ENCODE assay signal across 8 cellular contexts in the genomic region with DNA sequence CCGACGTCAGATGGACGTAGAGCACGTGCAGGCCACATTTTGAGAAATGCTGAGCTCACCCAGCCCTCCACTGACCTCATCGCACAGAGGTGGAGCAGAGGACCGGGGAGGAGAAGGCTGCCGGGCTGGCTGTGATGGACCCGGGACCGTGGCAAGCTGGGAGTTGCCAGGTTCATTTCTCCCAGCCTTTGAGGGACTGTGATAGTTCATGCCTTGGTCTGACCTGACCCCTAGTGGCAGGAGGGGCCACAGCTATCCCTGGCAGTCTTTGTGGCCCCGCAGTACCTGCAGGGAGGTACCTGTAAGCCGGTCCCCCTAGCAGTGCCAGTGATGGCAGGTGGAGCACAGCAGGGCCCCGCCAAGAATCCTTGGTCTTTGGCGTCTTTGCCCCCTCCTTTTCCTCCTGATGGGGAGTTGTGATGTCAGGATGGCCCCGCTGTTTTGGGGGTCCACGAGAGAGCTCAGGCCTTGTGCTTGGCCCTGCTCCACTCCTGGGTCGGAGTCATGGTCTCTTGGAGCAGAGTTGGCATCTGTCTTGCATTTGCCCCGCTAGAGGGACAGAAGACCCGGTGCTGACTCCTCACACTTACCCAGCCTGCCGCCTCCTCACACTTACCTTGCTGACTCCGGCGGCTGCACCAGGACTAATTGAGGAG. TPM values are rescaled to one million over a fixed set of nuclear protein-coding genes. Genes with fewer than 3 reads are reported as not detected.
DNase-seq lines count a peak whose midpoint lies in the region; ATAC-seq, FAIRE-seq and TF ChIP-seq lines count a peak whose summit lies in the region.

No MANE protein-coding gene starts in this region.

- no peak overlapping the region for H3K27ac ChIP-seq in 22Rv1
- no peak overlapping the region for H3K27ac ChIP-seq in endothelial cell of umbilical vein (ENCODE audit: insufficient read depth, low read depth, low read length)

- H3K27me3 ChIP-seq in endothelial cell of umbilical vein (ENCODE audit: control insufficient read depth in 2 of 2, insufficient read depth in 2 of 2, low read length in 2 of 2), result no peaks in the 10 kb centered on the region

- TF ChIP-seq CTCF in 22Rv1 (IDR thresholded peaks at IDR 0.05) (peak; percentile 63), GM12875 (IDR thresholded peaks at IDR 0.05; ENCODE audit: borderline replicate concordance, insufficient read depth, low read depth, low read length) (peak; percentile 87), endothelial cell of umbilical vein (IDR thresholded peaks at IDR 0.05; ENCODE audit: extremely low read depth in 1 of 2, insufficient read depth in 1 of 2, low read depth in 1 of 2, low read length in 2 of 2) (peak; percentile 70 to 85)

- no peak for ATAC-seq in GM18519 (IDR thresholded peaks at IDR 0.05; ENCODE audit: low FRiP score, unreplicated experiment)

- CTCF ChIA-PET in endothelial cell of umbilical vein (lab: Charles Lee), result interaction anchor here (0.6 to 4.6 kb wide), 45 partner anchors 9 to 638 kb away, joined by 3 to 139 read pairs (median 5); no protein-coding TSS in a partner anchor

- POLR2A ChIA-PET in endothelial cell of umbilical vein (lab: Charles Lee), result no interaction called here

- H3K4me3 ChIP-seq in GM12875 (ENCODE audit: low read depth, low read length) (no peak overlapping the region), endothelial cell of umbilical vein (replicated peaks in 1 of 3; ENCODE audit: insufficient read depth in 1 of 3, low read depth in 1 of 3, low read length in 3 of 3) (no peak overlapping the region)

- no peaks in the 10 kb centered on the region for H3K79me2 ChIP-seq in endothelial cell of umbilical vein (ENCODE audit: control insufficient read depth, insufficient read depth, low read length)

- H3K9me3 ChIP-seq in endothelial cell of umbilical vein (replicated peaks; ENCODE audit: control insufficient read depth, insufficient read depth, low read length), result no peaks in the 10 kb centered on the region

- FAIRE-seq in endothelial cell of umbilical vein (lab: Jason Lieb, UNC), result peak; percentile 79

- H3K4me2 ChIP-seq in endothelial cell of umbilical vein (ENCODE audit: insufficient read depth, low read length), result no peak overlapping the region

- H3K4me1 ChIP-seq in endothelial cell of umbilical vein (ENCODE audit: control insufficient read depth, extremely low read depth, insufficient read depth, low read length), result no peaks in the 10 kb centered on the region

- peak; percentile 68 for DNase-seq in NCI-H510A treated with DMSO at 0.1 percent for 48 hours (lab: John Stamatoyannopoulos, UW)
- peak; percentile 9 to 34 for DNase-seq in activated CD8-positive, alpha-beta memory T cell treated with anti-CD3 and anti-CD28 coated beads for 1 hour (ENCODE audit: extremely low read depth in 1 of 2, low read depth in 1 of 2)
- peak; percentile 62 for DNase-seq in endothelial cell of umbilical vein (ENCODE audit: low read depth, low spot score)
- DNase-seq in middle frontal gyrus (ENCODE audit: extremely low spot score, low spot score), result peak; percentile 14
- peak; percentile 29 for DNase-seq in stimulated activated CD8-positive, alpha-beta memory T cell treated with anti-CD3 and anti-CD28 coated beads, Interleukin-7, amount 100 ng/mL, for 24 hours (ENCODE audit: low read depth)

- intact Hi-C loops in endothelial cell of umbilical vein (cut with micrococcal nuclease), result loop anchor here (1.0 kb wide), 4 partner anchors 83 to 227 kb away; no protein-coding TSS in a partner anchor

- H3K9ac ChIP-seq in endothelial cell of umbilical vein (replicated peaks; ENCODE audit: extremely low read depth, insufficient read depth, low read length), result no peak overlapping the region

- H3K36me3 ChIP-seq in endothelial cell of umbilical vein (ENCODE audit: control insufficient read depth in 2 of 2, extremely low read depth in 1 of 2, insufficient read depth in 2 of 2, low read length in 2 of 2), result no peaks in the 10 kb centered on the region

- H3K9me1 ChIP-seq in endothelial cell of umbilical vein (replicated peaks; ENCODE audit: control insufficient read depth, extremely low read depth, insufficient read depth, low read length), result no peaks in the 10 kb centered on the region

- dilution Hi-C loops in endothelial cell of umbilical vein (cut with MboI; ENCODE audit: extremely low pct_ligation_motif_present, low sequenced_read_pairs), result no loop called here

- H4K20me1 ChIP-seq in endothelial cell of umbilical vein (replicated peaks; ENCODE audit: control insufficient read depth, extremely low read depth, insufficient read depth, low read length), result no peaks in the 10 kb centered on the region

- no peak for TF ChIP-seq POLR2A in endothelial cell of umbilical vein (IDR thresholded peaks at IDR 0.05; ENCODE audit: low read depth, low read length)

- BruUV-seq in endothelial cell of umbilical vein (replicated peaks; lab: Mats Ljungman, UMichigan), result no TSS peak

- no peak overlapping the region for H2AFZ ChIP-seq in endothelial cell of umbilical vein (ENCODE audit: low read depth, low read length)

TF ChIP-seq in endothelial cell of umbilical vein, 7 proteins besides CTCF, POLR2A, EP300 and RAD21:
- TF ChIP-seq, protein P1, sequence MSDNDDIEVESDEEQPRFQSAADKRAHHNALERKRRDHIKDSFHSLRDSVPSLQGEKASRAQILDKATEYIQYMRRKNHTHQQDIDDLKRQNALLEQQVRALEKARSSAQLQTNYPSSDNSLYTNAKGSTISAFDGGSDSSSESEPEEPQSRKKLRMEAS (IDR thresholded peaks at IDR 0.05; ENCODE audit: insufficient read depth, insufficient read length), result no peak
- no peak for TF ChIP-seq EZH2 (IDR thresholded peaks at IDR 0.05; ENCODE audit: borderline replicate concordance, low read depth, low read length, severe bottlenecking)
- TF ChIP-seq JUN (IDR thresholded peaks at IDR 0.05; ENCODE audit: borderline replicate concordance, insufficient read depth, insufficient read length, low read depth), result no peak

RNA-seq across cellular contexts. Expression of a gene that starts 50.4 kb away (rescaled TPM):
- total RNA-seq in endothelial cell of umbilical vein, result not detected in 2 replicates
- polyA plus RNA-seq in endothelial cell of umbilical vein, result not detected in 2 replicates
- not detected in 2 replicates for polyA plus RNA-seq in endothelial cell of umbilical vein (2011; cell fraction: cytosol; rRNA removed)
- polyA plus RNA-seq in endothelial cell of umbilical vein (2011; cell fraction: nucleus; rRNA removed), result not detected in 2 replicates
- not detected in 2 replicates for polyA plus RNA-seq in endothelial cell of umbilical vein (2012)
- not detected in 2 replicates for polyA minus RNA-seq in endothelial cell of umbilical vein
- polyA minus RNA-seq in endothelial cell of umbilical vein (2011; cell fraction: cytosol; rRNA and poly(A)+ RNA removed), result not detected
- polyA minus RNA-seq in endothelial cell of umbilical vein (2011; cell fraction: nucleus; rRNA and poly(A)+ RNA removed), result not detected in 2 replicates

Comparison
In these comparisons a context has a peak if more than half of its experiments do, and no peak if none do; other contexts are left out.
1. DNase-seq: peak in every context shown above with its lines; median percentile 68 in NCI-H510A treated with DMSO at 0.1 percent for 48 hours; 62 in endothelial cell of umbilical vein; 29 in stimulated activated CD8-positive, alpha-beta memory T cell treated with anti-CD3 and anti-CD28 coated beads, Interleukin-7, amount 100 ng/mL, for 24 hours; 22 in activated CD8-positive, alpha-beta memory T cell treated with anti-CD3 and anti-CD28 coated beads for 1 hour; 14 in middle frontal gyrus.